ENCODE assay signal across 8 cellular contexts in the genomic region with DNA sequence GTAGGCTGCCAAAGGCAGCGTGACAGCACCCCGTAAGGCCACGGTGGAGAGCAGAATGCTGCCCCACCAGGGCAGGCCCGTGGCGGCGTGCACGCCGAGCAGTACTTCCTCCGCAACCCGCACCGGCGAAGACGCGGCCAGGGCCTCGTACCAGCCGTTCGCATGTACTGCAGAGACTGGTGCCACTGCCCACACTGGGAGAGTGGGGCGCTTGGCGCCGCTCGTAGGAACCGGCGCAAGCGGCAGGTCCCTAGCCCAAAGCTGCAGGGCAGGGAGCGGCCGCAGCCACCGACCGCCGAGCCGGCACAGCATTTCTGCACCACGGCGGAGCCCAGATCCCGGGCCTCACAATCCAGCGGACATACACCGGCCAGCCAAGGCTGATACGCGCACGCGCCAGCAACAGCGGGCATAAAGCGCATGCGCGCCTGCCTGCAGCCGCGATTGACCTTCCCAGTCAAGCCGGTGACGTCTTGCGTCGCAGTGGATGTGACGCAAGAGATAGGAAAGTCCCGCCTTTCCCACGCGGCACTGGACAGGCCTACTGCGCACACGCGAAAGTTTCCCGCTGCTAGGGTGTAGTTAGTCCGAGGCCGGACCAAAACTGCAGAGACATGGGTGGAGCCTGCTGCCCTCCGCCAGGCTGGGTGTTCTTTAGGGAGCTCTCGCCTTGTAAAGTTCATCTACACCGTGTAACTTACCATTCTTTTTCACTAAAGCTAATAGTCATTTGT.
DNase-seq lines count a peak whose midpoint lies in the region; ATAC-seq lines count a peak whose summit lies in the region.

A gene with protein sequence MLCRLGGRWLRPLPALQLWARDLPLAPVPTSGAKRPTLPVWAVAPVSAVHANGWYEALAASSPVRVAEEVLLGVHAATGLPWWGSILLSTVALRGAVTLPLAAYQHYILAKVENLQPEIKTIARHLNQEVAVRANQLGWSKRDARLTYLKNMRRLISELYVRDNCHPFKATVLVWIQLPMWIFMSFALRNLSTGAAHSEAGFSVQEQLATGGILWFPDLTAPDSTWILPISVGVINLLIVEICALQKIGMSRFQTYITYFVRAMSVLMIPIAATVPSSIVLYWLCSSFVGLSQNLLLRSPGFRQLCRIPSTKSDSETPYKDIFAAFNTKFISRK (minus strand): TSS at position 379 of the 734 bp plus-strand sequence. CDS start 67 bp downstream, at position 312.

- ATAC-seq in GM19035 (IDR thresholded peaks at IDR 0.05; ENCODE audit: unreplicated experiment) (peak; percentile 83), HG03354 (IDR thresholded peaks at IDR 0.05; ENCODE audit: poor library complexity, severe bottlenecking, unreplicated experiment) (peak; percentile 84)
- ATAC-seq in activated CD4-positive, CD25-positive, alpha-beta regulatory T cell treated with anti-CD3 and anti-CD28 coated beads, Interleukin-2, amount 50 U/mL, for 24 hours: peak; percentile 75 to 79

- peak; percentile 99 for DNase-seq in AG20443 (ENCODE audit: low spot score)
- DNase-seq in NCI-H446 treated with DMSO at 0.1 percent for 48 hours (lab: John Stamatoyannopoulos, UW): peak; percentile 97
- DNase-seq in cerebellar cortex (ENCODE audit: low spot score): peak; percentile 99
- peak; percentile 98 for DNase-seq in iris pigment epithelial cell (ENCODE audit: low read depth)
- DNase-seq in stimulated activated CD4-positive, alpha-beta T cell treated with anti-CD3 and anti-CD28 coated beads, Interleukin-12 subunit alpha, Interleukin-12 subunit beta, amount 100 ng/mL, for 24 hours (ENCODE audit: low read depth in 2 of 2): peak; percentile 90 to 93

Comparison
In these comparisons a context has a peak if more than half of its experiments do, and no peak if none do; other contexts are left out.
1. Peak in every context shown above with its lines: DNase-seq and ATAC-seq.